In the genomic region with DNA sequence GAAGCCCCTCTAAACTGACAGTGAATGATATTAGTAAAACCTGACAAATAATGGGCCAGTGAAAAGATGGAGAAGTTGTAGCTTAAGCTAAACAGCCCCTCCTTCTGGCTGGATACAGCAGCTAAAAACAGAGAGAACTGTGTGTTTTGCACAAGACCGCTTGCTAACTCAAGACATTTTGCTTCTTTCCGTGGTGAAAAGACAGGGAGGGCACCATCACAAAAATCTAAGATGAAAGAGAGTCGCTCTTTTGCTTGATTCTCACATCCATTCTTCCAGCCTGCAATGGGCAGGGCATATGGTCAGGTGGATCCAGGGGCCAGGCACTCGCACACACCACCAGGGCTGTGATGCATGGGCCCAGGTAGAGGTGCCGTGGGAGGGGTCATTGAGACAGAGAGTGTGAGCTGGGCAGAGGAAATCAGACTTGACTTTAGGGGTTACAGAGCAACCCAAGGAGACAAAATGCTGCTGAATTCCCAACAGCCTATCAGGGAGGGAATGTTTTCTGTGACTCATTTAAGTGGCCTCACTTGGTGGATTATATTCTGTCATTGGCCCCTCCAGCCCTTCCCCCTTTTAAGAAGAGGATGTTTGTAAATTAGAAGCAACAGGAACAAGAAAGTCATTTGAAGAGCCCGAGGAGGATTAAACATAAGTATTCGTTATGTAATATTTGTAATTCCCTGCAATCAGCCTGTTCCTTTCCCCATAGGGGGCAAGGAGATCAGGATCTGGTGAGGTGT, we compare ENCODE assay signal across 8 cellular contexts. TPM values are rescaled to one million over a fixed set of nuclear protein-coding genes. Genes with fewer than 3 reads are reported as not detected.
DNase-seq lines count a peak whose midpoint lies in the region; ATAC-seq, FAIRE-seq and TF ChIP-seq lines count a peak whose summit lies in the region.

No MANE protein-coding gene starts in this region.

- CTCF ChIA-PET in AG04449 (lab: Yijun Ruan, JAX), result interaction anchor here (1.0 to 13.4 kb wide), 15 partner anchors 9 to 293 kb away, joined by 3 to 123 read pairs (median 5); partner anchors contain the start of genes FAM234B and GSG1
- CTCF ChIA-PET in HEK293 (lab: Yijun Ruan, JAX), result interaction anchor here (0.6 to 6.1 kb wide), 20 partner anchors 11 to 472 kb away, joined by 3 to 71 read pairs (median 4); partner anchors contain the start of gene DDX47
- CTCF ChIA-PET in HepG2 (lab: Yijun Ruan, JAX; ENCODE audit: low intra/inter-chr PET ratio, low total read pairs), result interaction anchor here (1.1 kb wide), 1 partner anchor 293 kb away, joined by 5 read pairs; no protein-coding TSS in a partner anchor

- 20% methylated on average over 6 of the region's 7 CpGs for WGBS in HepG2 (ENCODE audit: low lambda C conversion rate)

- peak; percentile 44 for TF ChIP-seq CTCF in AG04449 (IDR thresholded peaks at IDR 0.05; ENCODE audit: insufficient read depth, low read length, missing control alignments)
- no peak for TF ChIP-seq CTCF in HEK293 (tag by site-specific recombination; IDR thresholded peaks at IDR 0.05)
- peak; percentile 45 for TF ChIP-seq CTCF in HepG2 (CRISPR knock-in tag; IDR thresholded peaks at IDR 0.05)
- TF ChIP-seq CTCF in tibial artery (IDR thresholded peaks at IDR 0.05), result no peak

- H3K36me3 ChIP-seq in HEK293 (ENCODE audit: control insufficient read depth in 2 of 2, insufficient read depth in 1 of 2, low read length in 2 of 2) (no peaks in the 10 kb centered on the region), HepG2 (replicated peaks in 1 of 2; ENCODE audit: control insufficient read depth in 1 of 2, insufficient read depth in 2 of 2, low read length in 2 of 2) (no peaks in the 10 kb centered on the region), tibial artery (peaks cover 0 to 19% (median 17%) of the 10 kb centered on the region in 3 donors)

- no peak for TF ChIP-seq POLR2A in HepG2 (IDR thresholded peaks at IDR 0.05; ENCODE audit: insufficient read depth in 1 of 2, low read depth in 2 of 2, low read length in 2 of 2)

- ATAC-seq in HepG2, result peak; percentile 46; the same call in 2 of the 3 replicates
- no peak for ATAC-seq in GM18867 (IDR thresholded peaks at IDR 0.05; ENCODE audit: unreplicated experiment)

- H3K27me3 ChIP-seq in HepG2 (ENCODE audit: control insufficient read depth in 1 of 2, insufficient read depth in 2 of 2, low read length in 2 of 2) (peaks cover 0 to 34% of the 10 kb centered on the region in 2 experiments; a peak in 2 of 5 replicates), tibial artery (no peaks in the 10 kb centered on the region)

- TF ChIP-seq RAD21 in HepG2 (CRISPR knock-in tag; IDR thresholded peaks at IDR 0.05), result no peak

- TF ChIP-seq EP300 in HepG2 (IDR thresholded peaks at IDR 0.05; ENCODE audit: low read depth in 2 of 2, low read length in 2 of 2) (no peak), HepG2 (CRISPR knock-in tag; IDR thresholded peaks at IDR 0.05; ENCODE audit: borderline replicate concordance) (no peak)

- H3K4me1 ChIP-seq in HEK293 (ENCODE audit: control insufficient read depth, insufficient read depth, low read length) (peaks cover 7% of the 10 kb centered on the region), HepG2 (ENCODE audit: insufficient read depth, low read length) (peaks cover 7% of the 10 kb centered on the region), tibial artery (peaks cover 0 to 34% (median 22%) of the 10 kb centered on the region in 4 donors)

- POLR2A ChIA-PET in AG04449 (lab: Yijun Ruan, JAX) (no interaction called here), HEK293 (lab: Yijun Ruan, JAX) (interaction anchor here (1.0 kb wide), 1 partner anchor 110 kb away, joined by 5 read pairs; no protein-coding TSS in a partner anchor), HepG2 (lab: Yijun Ruan, JAX) (no interaction called here)

- no peak overlapping the region for H3K9ac ChIP-seq in HepG2 (ENCODE audit: insufficient read depth, low read depth, low read length)

- no TSS peak for BruUV-seq in HepG2 (replicated peaks; lab: Mats Ljungman, UMichigan)

- in situ Hi-C loops in HepG2 (cut with HindIII; ENCODE audit: extremely low pct_ligation_motif_present, low pct_unique_long_range_greater_than_20kb), result loop anchor here (25.0 kb wide), 1 partner anchor 421 kb away; the partner anchor contains the start of gene APOLD1

- no peaks in the 10 kb centered on the region for H3K9me3 ChIP-seq in HEK293 (ENCODE audit: control insufficient read depth, insufficient read depth, low read depth, low read length)
- no peaks in the 10 kb centered on the region for H3K9me3 ChIP-seq in HepG2 (ENCODE audit: low read length)
- no peaks in the 10 kb centered on the region for H3K9me3 ChIP-seq in tibial artery

- FAIRE-seq in HepG2 (lab: Jason Lieb, UNC), result no peak

- no peak overlapping the region for H2AFZ ChIP-seq in HepG2 (ENCODE audit: low read length)

- H3K4me3 ChIP-seq in AG04449 (ENCODE audit: low read depth, low read length), result no peak overlapping the region
- no peak overlapping the region for H3K4me3 ChIP-seq in HEK293 (ENCODE audit: low read depth, low read length)
- no peak overlapping the region for H3K4me3 ChIP-seq in HepG2 (replicated peaks in 1 of 3; ENCODE audit: insufficient read depth in 1 of 3, low read depth in 2 of 3, low read length in 3 of 3)
- no peak overlapping the region for H3K4me3 ChIP-seq in tibial artery

- intact Hi-C loops in HepG2 (cut with micrococcal nuclease; ENCODE audit: unreplicated experiment) (loop anchor here (1.0 kb wide), 1 partner anchor 184 kb away; no protein-coding TSS in a partner anchor), tibial artery (cut with DNase I; ENCODE audit: low total_unique reads) (no loop called here)

- no peak overlapping the region for H3K4me2 ChIP-seq in HepG2 (ENCODE audit: low read depth, low read length)

- no peaks in the 10 kb centered on the region for H4K20me1 ChIP-seq in HepG2 (ENCODE audit: insufficient read depth, low read length)

- H3K27ac ChIP-seq in HEK293 (ENCODE audit: extremely low read depth, low read depth, low read length), result no peak overlapping the region
- no peak overlapping the region for H3K27ac ChIP-seq in HepG2 (ENCODE audit: extremely low read length, insufficient read depth, low read length)
- H3K27ac ChIP-seq in tibial artery, result peak overlapping the region in 1 of 2 donors; percentile 16

- H3K79me2 ChIP-seq in HepG2 (ENCODE audit: insufficient read depth, low read length), result no peaks in the 10 kb centered on the region

- DNase-seq in AG04449 (ENCODE audit: low read depth, low spot score), result no peak
- peak; percentile 60 for DNase-seq in amniotic epithelial cell (ENCODE audit: low read depth)
- no peak for DNase-seq in HepG2 (ENCODE audit: low spot score)
- no peak for DNase-seq in GF-D8 (lab: John Stamatoyannopoulos, UW)
- DNase-seq in foreskin melanocyte, result no peak
- DNase-seq in tibial artery, result no peak

TF ChIP-seq in HEK293, 187 proteins besides CTCF, POLR2A, EP300 and RAD21:
- peak; percentile 73 for TF ChIP-seq ZNF654 (tag by site-specific recombination; IDR thresholded peaks at IDR 0.05; ENCODE audit: low read depth)
- no peak for TF ChIP-seq ZSCAN16 (tag by site-specific recombination; IDR thresholded peaks at IDR 0.05)

TF ChIP-seq in HepG2, 621 proteins besides CTCF, POLR2A, EP300 and RAD21:
- TF ChIP-seq STAG1 (CRISPR knock-in tag; IDR thresholded peaks at IDR 0.05) (peak; percentile 54), EEA1 (CRISPR knock-in tag; IDR thresholded peaks at IDR 0.05; ENCODE audit: borderline replicate concordance) (no peak), KDM5A (IDR thresholded peaks at IDR 0.05; ENCODE audit: borderline replicate concordance, low read length) (no peak), SMC3 (IDR thresholded peaks at IDR 0.05; ENCODE audit: low read length) (peak; percentile 61), GLI4 (CRISPR knock-in tag; IDR thresholded peaks at IDR 0.05; ENCODE audit: borderline replicate concordance) (no peak), KLF11 (CRISPR knock-in tag; IDR thresholded peaks at IDR 0.05) (no peak), ZNF136 (CRISPR knock-in tag; IDR thresholded peaks at IDR 0.05; ENCODE audit: low read depth) (no peak), ZBTB7B (CRISPR knock-in tag; IDR thresholded peaks at IDR 0.05) (no peak), ZNF790 (CRISPR knock-in tag; IDR thresholded peaks at IDR 0.05; ENCODE audit: borderline replicate concordance) (no peak)
- TF ChIP-seq, protein P1, sequence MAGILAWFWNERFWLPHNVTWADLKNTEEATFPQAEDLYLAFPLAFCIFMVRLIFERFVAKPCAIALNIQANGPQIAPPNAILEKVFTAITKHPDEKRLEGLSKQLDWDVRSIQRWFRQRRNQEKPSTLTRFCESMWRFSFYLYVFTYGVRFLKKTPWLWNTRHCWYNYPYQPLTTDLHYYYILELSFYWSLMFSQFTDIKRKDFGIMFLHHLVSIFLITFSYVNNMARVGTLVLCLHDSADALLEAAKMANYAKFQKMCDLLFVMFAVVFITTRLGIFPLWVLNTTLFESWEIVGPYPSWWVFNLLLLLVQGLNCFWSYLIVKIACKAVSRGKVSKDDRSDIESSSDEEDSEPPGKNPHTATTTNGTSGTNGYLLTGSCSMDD (CRISPR knock-in tag; IDR thresholded peaks at IDR 0.05), result no peak
TF ChIP-seq in HepG2: peak in this region for 2.

RNA-seq across cellular contexts. Expression of gene EMP1, which starts 12.2 kb away (rescaled TPM):
- total RNA-seq in HepG2 (2016; rRNA removed; fragmentation: Illumina TruSeq; extraction: Trizol), result 0.13 TPM in 1 of 2 replicates, not detected in the other
- 0.71 TPM in 1 of 2 replicates, not detected in the other for total RNA-seq in HepG2 (2016; cell fraction: cytosol; rRNA removed; fragmentation: Illumina TruSeq; extraction: Trizol; ENCODE audit: low read depth)
- 0.09 and 0.35 TPM in 2 replicates for total RNA-seq in HepG2 (2016; cell fraction: insoluble cytoplasmic fraction; rRNA removed; fragmentation: Illumina TruSeq; extraction: Trizol)
- total RNA-seq in HepG2 (2016; cell fraction: membrane; rRNA removed; fragmentation: Illumina TruSeq; extraction: Trizol), result 0.03 TPM in 1 of 2 replicates, not detected in the other
- 0.50 and 0.59 TPM in 2 replicates for total RNA-seq in HepG2 (2016; cell fraction: nucleus; rRNA removed; fragmentation: Illumina TruSeq; extraction: Trizol)
- polyA plus RNA-seq in HepG2 (2011; rRNA removed), result 0.61 and 0.76 TPM in 2 replicates
- 0.09 and 0.10 TPM in 2 replicates for polyA plus RNA-seq in HepG2 (2011; cell fraction: cytosol; rRNA removed)
- polyA plus RNA-seq in HepG2 (2011; cell fraction: nucleus; rRNA removed), result 0.05 TPM in 1 of 2 replicates, not detected in the other
- polyA plus RNA-seq in HepG2 (2012), result 0.17 and 0.28 TPM in 2 replicates
- polyA plus RNA-seq in HepG2 (2016; cell fraction: cytosol; fragmentation: Illumina TruSeq; extraction: Trizol; ENCODE audit: low read depth), result 0.01 TPM in 1 of 2 replicates, not detected in the other
- 0.05 TPM in 1 of 2 replicates, not detected in the other for polyA plus RNA-seq in HepG2 (2016; cell fraction: insoluble cytoplasmic fraction; fragmentation: Illumina TruSeq; extraction: Trizol; ENCODE audit: low read depth)
- polyA plus RNA-seq in HepG2 (2016; cell fraction: membrane; fragmentation: Illumina TruSeq; extraction: Trizol; ENCODE audit: low read depth), result 0.28 TPM in 1 of 2 replicates, not detected in the other
- polyA plus RNA-seq in HepG2 (2016; cell fraction: nucleus; fragmentation: Illumina TruSeq; extraction: Trizol; ENCODE audit: insufficient read depth, low read depth), result 0.10 TPM in 1 of 2 replicates, not detected in the other
- 1.2 and 101 TPM in 2 replicates for polyA minus RNA-seq in HepG2 (2011; rRNA and poly(A)+ RNA removed; ENCODE audit: low replicate concordance)
- polyA minus RNA-seq in HepG2 (2011; cell fraction: cytosol; rRNA and poly(A)+ RNA removed), result not detected in 2 replicates
- polyA minus RNA-seq in HepG2 (2011; cell fraction: nucleus; rRNA and poly(A)+ RNA removed), result 0.64 and 1.1 TPM in 2 replicates

Comparison
In these comparisons a context has a peak if more than half of its experiments do, and no peak if none do; other contexts are left out.
1. CTCF ChIP-seq: peak in AG04449 (single experiment) and HepG2 (single experiment); none in HEK293 (single experiment) and tibial artery (0 of 2).